ENCODE assay signal across 9 cellular contexts in the genomic region with DNA sequence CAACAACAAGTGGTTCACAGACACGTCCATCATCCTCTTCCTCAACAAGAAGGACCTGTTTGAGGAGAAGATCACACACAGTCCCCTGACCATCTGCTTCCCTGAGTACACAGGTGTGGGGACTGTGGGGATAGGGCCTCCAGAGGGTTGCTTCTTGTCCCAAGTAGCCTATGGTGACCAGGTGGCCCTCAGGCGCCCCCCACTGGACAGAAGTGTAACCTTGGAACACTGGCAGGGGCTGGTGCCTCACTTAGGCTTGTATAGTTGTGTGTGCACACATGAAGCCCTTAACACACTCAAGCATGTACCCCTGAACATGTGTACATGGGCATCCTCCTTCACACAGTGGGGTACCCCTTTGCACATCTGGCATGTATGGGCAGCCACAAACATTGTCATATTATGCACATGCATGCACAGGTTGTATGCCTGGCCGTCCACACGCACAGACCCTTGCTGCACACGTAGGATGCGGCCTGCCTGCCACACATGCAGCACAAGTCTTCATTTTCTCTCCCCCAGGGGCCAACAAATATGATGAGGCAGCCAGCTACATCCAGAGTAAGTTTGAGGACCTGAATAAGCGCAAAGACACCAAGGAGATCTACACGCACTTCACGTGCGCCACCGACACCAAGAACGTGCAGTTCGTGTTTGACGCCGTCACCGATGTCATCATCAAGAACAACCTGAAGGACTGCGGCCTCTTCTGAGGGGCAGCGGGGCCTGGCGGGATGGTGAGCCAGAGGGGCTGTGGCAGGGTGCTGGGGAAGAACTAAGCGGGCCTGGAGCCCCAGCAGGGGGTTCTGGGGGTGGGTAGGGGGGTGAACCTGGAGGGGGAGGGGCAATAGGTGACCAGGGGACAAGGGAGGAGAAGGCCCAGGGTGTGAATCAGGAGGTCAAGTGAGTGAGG. TPM values are rescaled to one million over a fixed set of nuclear protein-coding genes. Genes with fewer than 3 reads are reported as not detected.
A peak's percentile ranks its signal among the peaks of the same experiment; 100 is the strongest.
DNase-seq lines count a peak whose midpoint lies in the region; ATAC-seq and TF ChIP-seq lines count a peak whose summit lies in the region.
"Had no signal": no experiment of that assay in that cellular context is flagged by ENCODE, and none has a peak within 500 bp of the region (broad histone marks: within the 10 kb centered on the region; RNA-seq: fewer than 3 reads in every experiment).

No MANE protein-coding gene starts in this region.

- peaks cover 5% of the 10 kb centered on the region for H3K4me1 Mint-ChIP-seq in MCF 10A (ENCODE audit: insufficient read depth, unreplicated experiment)

- no peak for ATAC-seq in HG03571 (IDR thresholded peaks at IDR 0.05; ENCODE audit: unreplicated experiment)

- peaks cover 28% of the 10 kb centered on the region for H3K36me3 Mint-ChIP-seq in MCF 10A (ENCODE audit: insufficient read depth, unreplicated experiment)

- no peaks in the 10 kb centered on the region for H3K9me2 ChIP-seq in Loucy (replicated peaks; ENCODE audit: low read depth, low read length)
- no peaks in the 10 kb centered on the region for H3K9me2 ChIP-seq in neural cell (ENCODE audit: insufficient read depth, low read length)

- H3K27ac ChIP-seq in neural cell (ENCODE audit: low read length), result no peak overlapping the region

- no peak overlapping the region for H3K4me3 Mint-ChIP-seq in MCF 10A (ENCODE audit: unreplicated experiment)

- peaks cover 26% of the 10 kb centered on the region for H3K79me2 ChIP-seq in Loucy (ENCODE audit: insufficient read depth, low read length)
- H3K79me2 ChIP-seq in neural cell (replicated peaks; ENCODE audit: insufficient read depth, low read length), result no peaks in the 10 kb centered on the region

- H3K36me3 ChIP-seq in Loucy (ENCODE audit: insufficient read depth, low read length) (peaks cover 70% of the 10 kb centered on the region; the same call in 1 of the 2 replicates), neural cell (ENCODE audit: insufficient read depth, low read length) (peaks cover 5% of the 10 kb centered on the region)

- CTCF ChIA-PET in MCF 10A (lab: Yijun Ruan, JAX), result interaction anchor here (0.8 to 7.2 kb wide), 9 partner anchors 8 to 137 kb away, joined by 3 to 70 read pairs (median 5); a partner anchor contains a TSS

- peak; percentile 80 for TF ChIP-seq CTCF in Loucy (conservative IDR thresholded peaks at IDR 0.05; ENCODE audit: low read length)
- peak; percentile 64 for TF ChIP-seq CTCF in MCF 10A (IDR thresholded peaks at IDR 0.05; ENCODE audit: unreplicated experiment)
- peak; percentile 54 for TF ChIP-seq CTCF in neural cell (IDR thresholded peaks at IDR 0.05; ENCODE audit: poor library complexity, severe bottlenecking)

- no peaks in the 10 kb centered on the region for H3K27me3 ChIP-seq in Loucy (ENCODE audit: insufficient read depth, low read length, poor library complexity, severe bottlenecking)
- no peaks in the 10 kb centered on the region for H3K27me3 ChIP-seq in neural cell (ENCODE audit: insufficient read depth, low read depth, low read length)

- H4K20me1 ChIP-seq in Loucy (ENCODE audit: insufficient read depth, low read length, poor library complexity, severe bottlenecking), result peaks cover 16% of the 10 kb centered on the region
- no peaks in the 10 kb centered on the region for H4K20me1 ChIP-seq in neural cell (ENCODE audit: insufficient read depth)

- intact Hi-C loops in MCF 10A (cut with micrococcal nuclease), result loop anchor here (1.0 kb wide), 1 partner anchor 30 kb away; no protein-coding TSS in a partner anchor

- no peak overlapping the region for H3K4me3 ChIP-seq in Loucy (ENCODE audit: low read length, poor library complexity, severe bottlenecking)
- H3K4me3 ChIP-seq in neural cell (ENCODE audit: low read length), result no peak overlapping the region

- DNase-seq in NCI-H345 (lab: John Stamatoyannopoulos, UW), result peak; percentile 19
- DNase-seq in NCI-H345 treated with DMSO at 0.1 percent for 48 hours (lab: John Stamatoyannopoulos, UW; ENCODE audit: unreplicated experiment), result no peak
- DNase-seq in MCF 10A (ENCODE audit: unreplicated experiment), result peak; percentile 67
- DNase-seq in NCI-H187 (lab: John Stamatoyannopoulos, UW), result no peak
- DNase-seq in A172 (ENCODE audit: low spot score), result no peak

- H3K4me2 ChIP-seq in Loucy (ENCODE audit: low read depth, low read length, poor library complexity, severe bottlenecking) (no peak overlapping the region), neural cell (ENCODE audit: low read length) (no peak overlapping the region)

- TF ChIP-seq EP300 in neural cell (conservative IDR thresholded peaks at IDR 0.05; ENCODE audit: poor library complexity, severe bottlenecking), result no peak

- no peak overlapping the region for H3K9ac ChIP-seq in Loucy (ENCODE audit: low read depth, low read length, poor library complexity, severe bottlenecking)
- H3K9ac ChIP-seq in neural cell (ENCODE audit: low read length), result no peak overlapping the region

- H2AFZ ChIP-seq in Loucy (ENCODE audit: low read length) (no peak overlapping the region), neural cell (ENCODE audit: low read depth, low read length) (no peak overlapping the region)

- POLR2A ChIA-PET in MCF 10A (lab: Yijun Ruan, JAX), result interaction anchor here (1.4 kb wide), 1 partner anchor 29 kb away, joined by 3 read pairs; no protein-coding TSS in a partner anchor

- BruUV-seq in MCF 10A (replicated peaks; lab: Mats Ljungman, UMichigan), result no TSS peak

- no peak overlapping the region for H3K27ac Mint-ChIP-seq in MCF 10A (ENCODE audit: low read depth, unreplicated experiment)

- no peaks in the 10 kb centered on the region for H3K27me3 Mint-ChIP-seq in MCF 10A (ENCODE audit: insufficient read depth, unreplicated experiment)
- H3K27me3 Mint-ChIP-seq: CD4-positive, CD25-positive, alpha-beta regulatory T cell had no signal

- TF ChIP-seq RAD21 in neural cell (conservative IDR thresholded peaks at IDR 0.05), result peak; percentile 33

- H3K9me3 ChIP-seq in Loucy (ENCODE audit: insufficient read depth, low read depth, low read length) (no peaks in the 10 kb centered on the region), neural cell (ENCODE audit: low read length) (no peaks in the 10 kb centered on the region)

- peaks cover 13% of the 10 kb centered on the region for H3K4me1 ChIP-seq in Loucy (ENCODE audit: insufficient read depth, low read length, poor library complexity, severe bottlenecking)

- H3F3A ChIP-seq in Loucy (ENCODE audit: low read depth) (peaks cover 4% of the 10 kb centered on the region; the same call in 1 of the 2 replicates), neural cell (ENCODE audit: insufficient read depth, low read length, poor library complexity, severe bottlenecking) (peaks cover 5% of the 10 kb centered on the region)

- H3K9me3 Mint-ChIP-seq in MCF 10A (ENCODE audit: unreplicated experiment), result no peaks in the 10 kb centered on the region
- H3K9me3 Mint-ChIP-seq: CD4-positive, CD25-positive, alpha-beta regulatory T cell had no signal

TF ChIP-seq in neural cell, 6 proteins besides CTCF, POLR2A, EP300 and RAD21:
- TF ChIP-seq POLR2AphosphoS5 (IDR thresholded peaks at IDR 0.05) (no peak), MXI1 (conservative IDR thresholded peaks at IDR 0.05; ENCODE audit: poor library complexity, severe bottlenecking) (no peak), TAF1 (IDR thresholded peaks at IDR 0.05; ENCODE audit: low read depth) (no peak), SMC3 (conservative IDR thresholded peaks at IDR 0.05; ENCODE audit: poor library complexity) (peak; percentile 42)

RNA-seq across cellular contexts. Expression of a gene that starts 11.7 kb away (rescaled TPM):
- 7.6 and 12.5 TPM in 2 replicates for total RNA-seq in MCF 10A (2022)
- polyA plus RNA-seq in neural cell, result 7.8 and 9.6 TPM in 2 replicates
- polyA minus RNA-seq in neural cell, result 2.2 and 3.4 TPM in 2 replicates
- total RNA-seq in A172 (2014; rRNA removed; shearing (Covaris generic)), result 22.9 and 26.3 TPM in 2 replicates
- polyA plus RNA-seq: CD4-positive, CD25-positive, alpha-beta regulatory T cell had no signal

RNA-seq across cellular contexts. Expression of a gene that starts 21.2 kb away (rescaled TPM):
- total RNA-seq in MCF 10A (2022), result 122 and 123 TPM in 2 replicates
- 81.6 and 101 TPM in 2 replicates for polyA plus RNA-seq in neural cell
- polyA minus RNA-seq in neural cell, result 79.0 and 79.4 TPM in 2 replicates
- 247 and 283 TPM in 2 replicates for total RNA-seq in A172 (2014; rRNA removed; shearing (Covaris generic))

RNA-seq across cellular contexts. Expression of a gene that starts 21.7 kb away (rescaled TPM):
- total RNA-seq in MCF 10A (2022), result 0.20 TPM in 1 of 2 replicates, not detected in the other
- polyA plus RNA-seq in neural cell, result not detected in 2 replicates
- not detected in 2 replicates for polyA minus RNA-seq in neural cell
- total RNA-seq in A172 (2014; rRNA removed; shearing (Covaris generic)), result not detected in 2 replicates
- total RNA-seq: CD4-positive, CD25-positive, alpha-beta regulatory T cell had no signal

RNA-seq across cellular contexts. Expression of a gene that starts 35.0 kb away (rescaled TPM):
- 135 and 182 TPM in 2 replicates for total RNA-seq in MCF 10A (2022)
- polyA plus RNA-seq in neural cell, result 41.8 and 76.4 TPM in 2 replicates
- polyA minus RNA-seq in neural cell, result 10.1 and 21.4 TPM in 2 replicates
- 120 and 129 TPM in 2 replicates for total RNA-seq in A172 (2014; rRNA removed; shearing (Covaris generic))

RNA-seq across cellular contexts. Expression of a gene that starts 42.0 kb away (rescaled TPM):
- total RNA-seq in MCF 10A (2022), result 2.3 and 4.7 TPM in 2 replicates
- 8.8 and 9.1 TPM in 2 replicates for polyA plus RNA-seq in neural cell
- 2.7 and 6.1 TPM in 2 replicates for polyA minus RNA-seq in neural cell
- total RNA-seq in A172 (2014; rRNA removed; shearing (Covaris generic)), result 7.5 and 9.7 TPM in 2 replicates

Comparison
In these comparisons a context has a peak if more than half of its experiments do, and no peak if none do; other contexts are left out.
1. DNase-seq: peak in NCI-H345 (single experiment) and MCF 10A (single experiment); none in NCI-H345 treated with DMSO at 0.1 percent for 48 hours (single experiment), NCI-H187 (0 of 2) and A172 (single experiment).
2. Peak in every context shown above with its lines, with median percentiles within 50 percentile points of each other: CTCF ChIP-seq.